In genomic region chr1:18883636-18884418, GRCh38 we compare ENCODE assay signal across 8 cellular contexts. TPM values are rescaled to one million over a fixed set of nuclear protein-coding genes. Genes with fewer than 3 reads are reported as not detected.
DNase-seq lines count a peak whose midpoint lies in the region; ATAC-seq and TF ChIP-seq lines count a peak whose summit lies in the region.

No MANE protein-coding gene starts in this region.

- no peaks in the 10 kb centered on the region for H3K4me1 Mint-ChIP-seq in activated naive CD8-positive, alpha-beta T cell treated with anti-CD3 and anti-CD28 coated beads, Interleukin-2, amount 50 U/mL, for 24 hours

- H3K4me2 ChIP-seq in KMS-11, result no peak overlapping the region

- H3K4me3 Mint-ChIP-seq in activated naive CD8-positive, alpha-beta T cell treated with anti-CD3 and anti-CD28 coated beads, Interleukin-2, amount 50 U/mL, for 24 hours, result no peak overlapping the region

- no peaks in the 10 kb centered on the region for H3K9me3 Mint-ChIP-seq in activated naive CD8-positive, alpha-beta T cell treated with anti-CD3 and anti-CD28 coated beads, Interleukin-2, amount 50 U/mL, for 24 hours

- no peak overlapping the region for H3K27ac Mint-ChIP-seq in activated naive CD8-positive, alpha-beta T cell treated with anti-CD3 and anti-CD28 coated beads, Interleukin-2, amount 50 U/mL, for 24 hours

- H4K20me1 ChIP-seq in KMS-11 (ENCODE audit: insufficient read depth), result no peaks in the 10 kb centered on the region

- no peak overlapping the region for H3K9ac ChIP-seq in KMS-11

- no peaks in the 10 kb centered on the region for H3K79me2 ChIP-seq in KMS-11 (ENCODE audit: insufficient read depth, low read depth)

- no peaks in the 10 kb centered on the region for H3K27me3 Mint-ChIP-seq in activated naive CD8-positive, alpha-beta T cell treated with anti-CD3 and anti-CD28 coated beads, Interleukin-2, amount 50 U/mL, for 24 hours

- H2AFZ ChIP-seq in KMS-11 (ENCODE audit: low read depth), result no peak overlapping the region

- H3K27me3 ChIP-seq in KMS-11 (ENCODE audit: insufficient read depth, low read depth), result peaks cover 10% of the 10 kb centered on the region; the same call in 1 of the 2 replicates

- TF ChIP-seq CTCF in KMS-11 (conservative IDR thresholded peaks at IDR 0.05; ENCODE audit: low read depth, low read length), result peak; percentile 84

- intact Hi-C loops in left ventricle myocardium superior (cut with micrococcal nuclease), result no loop called here
- intact Hi-C loops in sciatic nerve (cut with DNase I), result no loop called here

- H3K36me3 Mint-ChIP-seq in activated naive CD8-positive, alpha-beta T cell treated with anti-CD3 and anti-CD28 coated beads, Interleukin-2, amount 50 U/mL, for 24 hours (ENCODE audit: low read depth), result no peaks in the 10 kb centered on the region

- H3K4me1 ChIP-seq in KMS-11 (ENCODE audit: low read depth, poor library complexity, severe bottlenecking), result no peaks in the 10 kb centered on the region

- no peak overlapping the region for H3K27ac ChIP-seq in KMS-11

- H3K4me3 ChIP-seq in KMS-11 (IDR thresholded peaks at IDR 0.05; ENCODE audit: insufficient read depth, low read depth, low read length), result no peak overlapping the region

- ATAC-seq in activated naive CD8-positive, alpha-beta T cell treated with anti-CD3 and anti-CD28 coated beads, Interleukin-2, amount 50 U/mL, for 24 hours, result peak; percentile 61
- ATAC-seq in left ventricle myocardium superior (peak; percentile 80), sciatic nerve (peak; percentile 76), HG03521 (IDR thresholded peaks at IDR 0.05; ENCODE audit: unreplicated experiment) (no peak)

- DNase-seq in DMS79 treated with DMSO at 0.1 percent for 48 hours (lab: John Stamatoyannopoulos, UW) (peak; percentile 56), SW480 (ENCODE audit: low spot score) (peak; percentile 35), left ventricle myocardium superior (peak; percentile 86), sciatic nerve (ENCODE audit: low spot score) (peak; percentile 86), mesenteric fat pad (ENCODE audit: low spot score) (no peak)
- DNase-seq in activated naive CD8-positive, alpha-beta T cell treated with anti-CD3 and anti-CD28 coated beads, Interleukin-2, amount 50 U/mL, for 24 hours, result peak; percentile 82

- no peaks in the 10 kb centered on the region for H3K36me3 ChIP-seq in KMS-11 (ENCODE audit: insufficient read depth)

RNA-seq across cellular contexts. Expression of gene ALDH4A1, which starts 18.5 kb away (rescaled TPM):
- total RNA-seq in left ventricle myocardium superior, result 27.3 TPM
- total RNA-seq in sciatic nerve, result 13.0 TPM
- total RNA-seq in mesenteric fat pad, result 54.8 TPM

RNA-seq across cellular contexts. Expression of gene TAS1R2, which starts 24.4 kb away (rescaled TPM):
- not detected for total RNA-seq in left ventricle myocardium superior
- not detected for total RNA-seq in sciatic nerve
- total RNA-seq in mesenteric fat pad, result not detected
